21 cellular contexts compared by ENCODE assay signal in genomic region chr2:183185534-183185933, GRCh38.
A peak's percentile ranks its signal among the peaks of the same experiment; 100 is the strongest.
DNase-seq lines count a peak whose midpoint lies in the region; ATAC-seq and TF ChIP-seq lines count a peak whose summit lies in the region.
"Had no signal": no experiment of that assay in that cellular context is flagged by ENCODE, and none has a peak within 500 bp of the region (broad histone marks: within the 10 kb centered on the region; RNA-seq: fewer than 3 reads in every experiment).

No MANE protein-coding gene starts in this region.

- H3K4me3 Mint-ChIP-seq in GM23338 (no peak overlapping the region), neural progenitor cell (no peak overlapping the region)
- H3K4me3 Mint-ChIP-seq: activated CD8-positive, alpha-beta T cell treated with anti-CD3 and anti-CD28 coated beads for 36 hours; activated naive CD8-positive, alpha-beta T cell; naive thymus-derived CD4-positive, alpha-beta T cell had no signal

- H3K9me3 Mint-ChIP-seq in GM23338 (peaks cover 14% of the 10 kb centered on the region), neural progenitor cell (peaks cover 22% of the 10 kb centered on the region)

- peaks cover 54% of the 10 kb centered on the region for H3K79me2 ChIP-seq in GM23338 (replicated peaks; ENCODE audit: insufficient read depth)
- H3K79me2 ChIP-seq in hepatocyte: peaks cover 3% of the 10 kb centered on the region
- H3K79me2 ChIP-seq in neural progenitor cell (ENCODE audit: low read depth): peaks cover 39% of the 10 kb centered on the region

- H4K20me1 ChIP-seq in GM23338 (replicated peaks; ENCODE audit: insufficient read depth) (peaks cover 12% of the 10 kb centered on the region; the same call in 1 of the 2 replicates), hepatocyte (ENCODE audit: insufficient read depth, poor library complexity, severe bottlenecking) (no peaks in the 10 kb centered on the region), neural progenitor cell (ENCODE audit: low read depth) (no peaks in the 10 kb centered on the region)

- 0 out of 2 replicates have a peak overlapping the region, but pooled peaks have one; percentile 17 for H3K27ac ChIP-seq in GM23338 (ENCODE audit: low read depth)
- H3K27ac ChIP-seq in hepatocyte: no peak overlapping the region
- peak overlapping the region; percentile 21 for H3K27ac ChIP-seq in neural progenitor cell
- H3K27ac ChIP-seq: ovary had no signal

- no peak overlapping the region for H2AFZ ChIP-seq in GM23338
- no peak overlapping the region for H2AFZ ChIP-seq in hepatocyte
- H2AFZ ChIP-seq in neural progenitor cell (replicated peaks): no peak overlapping the region

- peaks cover 50% of the 10 kb centered on the region for H3K36me3 Mint-ChIP-seq in GM23338 (ENCODE audit: low read depth)
- peaks cover 59% of the 10 kb centered on the region for H3K36me3 Mint-ChIP-seq in neural progenitor cell

- TF ChIP-seq CTCF in AG10803 (conservative IDR thresholded peaks at IDR 0.05; ENCODE audit: low read length) (no peak), GM23338 (conservative IDR thresholded peaks at IDR 0.05; ENCODE audit: low read depth in 2 of 2) (no peak), hepatocyte (IDR thresholded peaks at IDR 0.05; ENCODE audit: poor library complexity) (no peak), neural progenitor cell (IDR thresholded peaks at IDR 0.05) (no peak)

- H3K27me3 ChIP-seq in GM23338 (ENCODE audit: insufficient read depth) (no peaks in the 10 kb centered on the region), hepatocyte (no peaks in the 10 kb centered on the region), neural progenitor cell (no peaks in the 10 kb centered on the region)
- H3K27me3 ChIP-seq: MG63, ovary had no signal

- H3K9ac ChIP-seq in neural progenitor cell: peak overlapping the region; percentile 19

- no peaks in the 10 kb centered on the region for H3K27me3 Mint-ChIP-seq in GM23338 (ENCODE audit: insufficient read depth, low read depth, poor library complexity)
- peaks cover 3% of the 10 kb centered on the region for H3K27me3 Mint-ChIP-seq in neural progenitor cell (ENCODE audit: insufficient read depth, low read depth)
- H3K27me3 Mint-ChIP-seq: activated CD8-positive, alpha-beta T cell treated with anti-CD3 and anti-CD28 coated beads for 36 hours; activated naive CD8-positive, alpha-beta T cell; naive thymus-derived CD4-positive, alpha-beta T cell had no signal

- peak; percentile 87 for ATAC-seq in GM23338
- ATAC-seq: activated CD8-positive, alpha-beta T cell treated with anti-CD3 and anti-CD28 coated beads for 36 hours; naive thymus-derived CD4-positive, alpha-beta T cell had no signal

- no peaks in the 10 kb centered on the region for H3F3A ChIP-seq in GM23338 (replicated peaks; ENCODE audit: low read depth)
- no peaks in the 10 kb centered on the region for H3F3A ChIP-seq in neural progenitor cell (ENCODE audit: low read depth)

- H3K4me3 ChIP-seq in AG10803 (ENCODE audit: low read length): no peak overlapping the region
- no peak overlapping the region for H3K4me3 ChIP-seq in GM23338
- no peak overlapping the region for H3K4me3 ChIP-seq in hepatocyte
- H3K4me3 ChIP-seq in neural progenitor cell: no peak overlapping the region
- H3K4me3 ChIP-seq: MG63, ovary had no signal

- DNase-seq in AG10803 (ENCODE audit: low read depth) (peak; percentile 3), GM23338 (ENCODE audit: low spot score) (peak; percentile 45), hepatocyte (ENCODE audit: low spot score) (peak; percentile 8), neural progenitor cell (ENCODE audit: low spot score) (peak; percentile 43), SKM-1 (lab: John Stamatoyannopoulos, UW; ENCODE audit: unreplicated experiment) (no peak), cerebellar cortex (ENCODE audit: low spot score) (no peak), DMS79 (lab: John Stamatoyannopoulos, UW) (no peak)
- DNase-seq: activated CD4-positive, CD25-positive, alpha-beta regulatory T cell treated with anti-CD3 and anti-CD28 coated beads, Interleukin-2, amount 50 U/mL, for 72 hours; activated CD8-positive, alpha-beta T cell treated with anti-CD3 and anti-CD28 coated beads for 36 hours; activated effector memory CD4-positive, alpha-beta T cell treated with Interleukin-2 at 50 U/mL for 16 hours; central memory CD4-positive, alpha-beta T cell; dermis blood vessel endothelial cell; MG63; naive thymus-derived CD4-positive, alpha-beta T cell; NCI-H2029 treated with DMSO at 0.1 percent for 48 hours; NCI-H2227 treated with DMSO at 0.1 percent for 48 hours; NCI-H69; ovary; retina; trophoblast cell had no signal

- H3K9me2 ChIP-seq in GM23338 (ENCODE audit: insufficient read depth) (no peaks in the 10 kb centered on the region), hepatocyte (replicated peaks; ENCODE audit: insufficient read depth) (peaks cover 3% of the 10 kb centered on the region)

- peaks cover 4% of the 10 kb centered on the region; the same call in 1 of the 2 replicates for H3K4me1 ChIP-seq in GM23338 (ENCODE audit: insufficient read depth)
- no peaks in the 10 kb centered on the region for H3K4me1 ChIP-seq in hepatocyte (ENCODE audit: insufficient read depth)
- peaks cover 13% of the 10 kb centered on the region for H3K4me1 ChIP-seq in neural progenitor cell

- H3K4me1 Mint-ChIP-seq in GM23338: peaks cover 6% of the 10 kb centered on the region
- no peaks in the 10 kb centered on the region for H3K4me1 Mint-ChIP-seq in neural progenitor cell

- H3K9me3 ChIP-seq in hepatocyte (ENCODE audit: low read depth) (peaks cover 12% of the 10 kb centered on the region), neural progenitor cell (ENCODE audit: low read depth) (peaks cover 11% of the 10 kb centered on the region)
- H3K9me3 ChIP-seq: ovary had no signal

- H3K27ac Mint-ChIP-seq in GM23338 (peak overlapping the region; percentile 68; the same call in 1 of the 2 replicates), neural progenitor cell (no peak overlapping the region)
- H3K27ac Mint-ChIP-seq: activated CD8-positive, alpha-beta T cell treated with anti-CD3 and anti-CD28 coated beads for 36 hours; activated naive CD8-positive, alpha-beta T cell; naive thymus-derived CD4-positive, alpha-beta T cell had no signal

- H3K4me2 ChIP-seq in GM23338 (no peak overlapping the region), hepatocyte (no peak overlapping the region), neural progenitor cell (peak overlapping the region; percentile 24)

- H3K36me3 ChIP-seq in GM23338 (ENCODE audit: insufficient read depth): peaks cover 21% of the 10 kb centered on the region; the same call in 1 of the 2 replicates
- H3K36me3 ChIP-seq in hepatocyte (replicated peaks; ENCODE audit: insufficient read depth, low read depth): no peaks in the 10 kb centered on the region
- peaks cover 45% of the 10 kb centered on the region for H3K36me3 ChIP-seq in neural progenitor cell
- H3K36me3 ChIP-seq: ovary had no signal

TF ChIP-seq in GM23338, 12 proteins besides CTCF, POLR2A, EP300 and RAD21 (continues in another document):
- no peak for TF ChIP-seq STAT1 (IDR thresholded peaks at IDR 0.05; ENCODE audit: unreplicated experiment)
- TF ChIP-seq JUNB (IDR thresholded peaks at IDR 0.05; ENCODE audit: unreplicated experiment): no peak
- TF ChIP-seq NANOG (IDR thresholded peaks at IDR 0.05; ENCODE audit: borderline replicate concordance): no peak
- no peak for TF ChIP-seq REST (IDR thresholded peaks at IDR 0.05; ENCODE audit: unreplicated experiment)
- TF ChIP-seq EZH2phosphoT487 (IDR thresholded peaks at IDR 0.05; ENCODE audit: unreplicated experiment): no peak
- TF ChIP-seq ZNF331 (CRISPR knock-in tag; IDR thresholded peaks at IDR 0.05; ENCODE audit: low read depth): no peak
- no peak for TF ChIP-seq CREB1 (CRISPR knock-in tag; IDR thresholded peaks at IDR 0.05; ENCODE audit: low read depth)

Comparison
In these comparisons a context has a peak if more than half of its experiments do, and no peak if none do; other contexts are left out.
1. DNase-seq: peak in AG10803 (single experiment), GM23338 (single experiment), hepatocyte (single experiment) and neural progenitor cell (single experiment); none in SKM-1 (single experiment), cerebellar cortex (single experiment) and DMS79 (single experiment).